Comparison of ENCODE assay signal across 8 cellular contexts in the genomic region with DNA sequence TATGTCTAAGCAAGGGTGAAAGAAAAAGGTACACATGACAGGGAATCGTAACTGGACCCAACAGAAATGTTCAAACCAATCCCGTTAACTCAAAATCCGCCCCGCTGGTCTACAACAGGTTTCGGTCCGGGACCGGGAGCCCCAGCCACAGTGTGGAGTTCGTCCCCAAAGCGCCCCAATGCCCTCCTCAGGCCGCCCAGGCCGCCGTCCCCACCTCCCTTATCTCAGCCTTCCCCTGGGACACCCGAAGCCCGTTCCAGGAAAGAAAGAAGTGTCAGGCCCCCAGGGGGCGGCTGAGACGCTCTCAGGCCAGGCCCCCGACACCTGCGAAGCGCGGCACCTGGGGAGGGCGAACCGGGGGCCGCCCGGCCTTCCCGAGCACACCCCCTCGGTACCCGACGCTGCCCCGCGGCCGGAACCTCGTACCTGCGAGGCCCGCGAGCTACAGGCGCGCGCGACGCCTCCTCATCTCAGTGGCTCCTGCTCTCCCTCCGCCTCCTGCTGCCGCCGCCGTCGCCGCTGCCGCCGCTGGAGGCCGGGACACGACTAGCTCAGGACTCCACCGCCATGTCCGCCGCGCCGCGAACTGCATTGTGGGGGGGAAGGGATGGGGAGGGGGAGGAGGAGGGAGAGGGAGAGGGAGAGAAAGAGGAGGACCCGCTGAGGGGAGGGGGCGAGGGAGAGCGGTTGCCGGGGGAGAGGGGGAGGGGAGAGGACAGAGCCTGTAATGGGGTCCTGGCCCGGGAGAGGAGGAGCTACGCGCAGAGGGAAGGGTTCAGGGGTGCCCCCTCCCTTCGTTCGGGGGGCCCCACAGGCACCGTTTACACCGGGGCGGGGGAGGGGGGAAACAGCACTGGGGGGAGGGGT. TPM values are rescaled to one million over a fixed set of nuclear protein-coding genes. Genes with fewer than 3 reads are reported as not detected.
DNase-seq lines count a peak whose midpoint lies in the region; ATAC-seq and TF ChIP-seq lines count a peak whose summit lies in the region.

Gene TUT4 (minus strand): TSS at position 588 of the 867 bp plus-strand sequence. CDS start 26,812 bp downstream, outside the sequence.

- no peaks in the 10 kb centered on the region for H3K27me3 Mint-ChIP-seq in T-cell
- no peaks in the 10 kb centered on the region for H3K27me3 Mint-ChIP-seq in type B pancreatic cell

- H3K9me3 Mint-ChIP-seq in T-cell (no peaks in the 10 kb centered on the region), type B pancreatic cell (no peaks in the 10 kb centered on the region)

- H3K27me3 ChIP-seq in adrenal gland = no peaks in the 10 kb centered on the region
- no peaks in the 10 kb centered on the region for H3K27me3 ChIP-seq in left ventricle myocardium inferior (ENCODE audit: low read depth)

- H3K36me3 ChIP-seq in adrenal gland (replicated peaks in 1 of 2) = no peaks in the 10 kb centered on the region
- no peaks in the 10 kb centered on the region for H3K36me3 ChIP-seq in left ventricle myocardium inferior

- H3K4me3 Mint-ChIP-seq in T-cell (peak within 1 kb of the TSS in 2 of 3 donors; percentile 69 to 75), type B pancreatic cell (peak within 1 kb of the TSS; percentile 90)

- H3K4me1 ChIP-seq in adrenal gland (replicated peaks in 1 of 2) (peaks cover 20 to 48% of the 10 kb centered on the region in 2 donors), left ventricle myocardium inferior (peaks cover 42% of the 10 kb centered on the region)

- TF ChIP-seq CTCF in adrenal gland (IDR thresholded peaks at IDR 0.05) = peak in 1 of 6 experiments; percentile 15
- TF ChIP-seq CTCF in left ventricle myocardium inferior (IDR thresholded peaks at IDR 0.05; ENCODE audit: borderline replicate concordance) = no peak
- peak; percentile 22 for TF ChIP-seq CTCF in type B pancreatic cell (conservative IDR thresholded peaks at IDR 0.05)

- no peaks in the 10 kb centered on the region for H3K9me3 ChIP-seq in adrenal gland (replicated peaks in 1 of 3)
- no peaks in the 10 kb centered on the region for H3K9me3 ChIP-seq in left ventricle myocardium inferior (replicated peaks)

- H3K4me3 ChIP-seq in adrenal gland = peak within 1 kb of the TSS; percentile 70 to 94 (median 82)
- peak within 1 kb of the TSS; percentile 98 for H3K4me3 ChIP-seq in left ventricle myocardium inferior

- TF ChIP-seq POLR2A in adrenal gland (IDR thresholded peaks at IDR 0.05) = peak; percentile 57 to 70

- CTCF ChIA-PET in T-cell (lab: Charles Lee) = interaction anchor here in 1 of 2 donors (0.6 to 1.5 kb wide), 9 partner anchors 13 to 367 kb away, joined by 3 to 9 read pairs (median 4); partner anchors contain the start of gene SHISAL2A

- peak; percentile 58 to 63 (median 61) for ATAC-seq in T-cell (replicated peaks in 1 of 4)

- DNase-seq in ELR (ENCODE audit: low read depth) = peak; percentile 82
- DNase-seq in HCEC 1CT = peak; percentile 65
- DNase-seq in NCI-H1048 (lab: John Stamatoyannopoulos, UW) = peak; percentile 61
- DNase-seq in T-cell = peak; percentile 53 to 79 (median 67)
- DNase-seq in adrenal gland = peak; percentile 76 to 86 (median 83)
- DNase-seq in left ventricle myocardium inferior = peak; percentile 80
- peak; percentile 92 for DNase-seq in posterior vena cava (ENCODE audit: low spot score)
- DNase-seq in type B pancreatic cell (ENCODE audit: extremely low spot score, unreplicated experiment) = peak; percentile 89

- H3K4me1 Mint-ChIP-seq in T-cell = peaks cover 44 to 46% (median 44%) of the 10 kb centered on the region in 3 donors
- H3K4me1 Mint-ChIP-seq in type B pancreatic cell (ENCODE audit: unreplicated experiment) = peaks cover 29% of the 10 kb centered on the region

- intact Hi-C loops in adrenal gland (cut with DNase I) (no loop called here), left ventricle myocardium inferior (cut with micrococcal nuclease) (no loop called here), posterior vena cava (cut with DNase I) (no loop called here)

- POLR2A ChIA-PET in T-cell (lab: Charles Lee) = interaction anchor here (0.6 to 1.2 kb wide), 11 partner anchors 27 to 884 kb away, joined by 3 to 11 read pairs (median 8); partner anchors contain the start of genes ORC1 (in 1 of the 2) and PRPF38A (in 1 of the 2)

- H3K27ac Mint-ChIP-seq in T-cell (peak within 1 kb of the TSS; percentile 77 to 85), type B pancreatic cell (peak within 1 kb of the TSS; percentile 87)

- 0 to 1% (median 1%) methylated on average over 12 to 68 of the region's 68 CpGs for WGBS in adrenal gland, 4 donors

- H3K36me3 Mint-ChIP-seq in T-cell (no peaks in the 10 kb centered on the region), type B pancreatic cell (peaks cover 4% of the 10 kb centered on the region)

- H3K27ac ChIP-seq in adrenal gland = peak within 1 kb of the TSS; percentile 64 to 97 (median 96)
- H3K27ac ChIP-seq in left ventricle myocardium inferior (replicated peaks) = peak within 1 kb of the TSS; percentile 89

RNA-seq across cellular contexts. Expression of gene TUT4, which starts in this region (rescaled TPM):
- total RNA-seq in T-cell = 100 to 1,000 TPM; 109 to 143 (median 129) TPM
- 10 to 100 TPM; 35.2 to 80.9 (median 67.4) TPM for total RNA-seq in adrenal gland
- 10 to 100 TPM; 29.7 to 74.6 (median 53.3) TPM for polyA plus RNA-seq in adrenal gland
- 30.9 TPM for total RNA-seq in left ventricle myocardium inferior
- total RNA-seq in posterior vena cava = 10 to 100 TPM; 35.8 to 39.8 TPM
- 69.4 and 108 TPM in 2 replicates for total RNA-seq in type B pancreatic cell (ENCODE audit: low replicate concordance)

Comparison
In these comparisons a context has a peak if more than half of its experiments do, and no peak if none do; other contexts are left out.
1. Peak in every context shown above with its lines: DNase-seq, ATAC-seq, H3K4me3 ChIP-seq and H3K27ac ChIP-seq.